In the genomic region with DNA sequence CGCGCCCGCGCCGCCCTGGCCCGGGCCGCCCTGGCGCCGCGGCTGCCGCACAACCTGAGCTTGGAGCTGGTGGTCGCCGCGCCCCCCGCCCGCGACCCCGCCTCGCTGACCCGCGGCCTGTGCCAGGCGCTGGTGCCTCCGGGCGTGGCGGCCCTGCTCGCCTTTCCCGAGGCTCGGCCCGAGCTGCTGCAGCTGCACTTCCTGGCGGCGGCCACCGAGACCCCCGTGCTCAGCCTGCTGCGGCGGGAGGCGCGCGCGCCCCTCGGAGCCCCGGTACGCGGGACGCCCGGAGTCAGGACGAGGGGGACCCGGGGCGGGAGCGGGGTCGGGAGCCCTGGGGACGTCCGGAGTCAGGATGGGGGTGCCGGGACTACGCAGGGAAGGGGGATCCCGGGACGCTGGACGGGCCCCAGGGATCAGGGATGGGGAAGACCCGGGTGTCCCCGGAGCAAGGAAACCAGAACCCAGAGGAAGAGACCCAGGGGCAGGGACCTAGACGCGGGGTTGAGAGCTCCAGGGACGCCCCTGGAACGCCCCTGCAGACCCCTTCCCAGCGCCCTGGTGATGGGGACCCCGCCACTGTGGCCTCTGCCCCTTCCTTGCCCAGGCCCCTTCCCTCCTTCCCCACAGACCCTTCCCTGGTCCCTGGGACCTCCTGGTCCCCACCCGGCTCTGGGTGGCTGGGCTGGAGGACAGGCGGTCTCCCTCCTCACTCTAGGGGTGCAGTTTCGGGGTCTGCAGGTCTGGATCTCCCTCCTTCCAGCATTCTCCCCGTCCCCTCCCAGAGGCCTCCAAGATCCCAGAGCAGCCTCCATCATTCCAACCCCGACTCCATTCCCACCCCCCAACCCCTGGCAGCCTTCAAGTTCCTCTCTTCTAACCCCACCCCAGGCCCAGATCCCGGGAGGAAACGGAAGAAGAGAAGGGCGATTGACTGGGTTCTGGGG, we compare ENCODE assay signal across 1 cellular context.
TF ChIP-seq lines count a peak whose summit lies in the region.

No MANE protein-coding gene starts in this region.

TF ChIP-seq in GM12878, 131 proteins besides CTCF, POLR2A, EP300 and RAD21:
- TF ChIP-seq SUZ12 (IDR thresholded peaks at IDR 0.05; ENCODE audit: unreplicated experiment), result peak; percentile 49
- no peak for TF ChIP-seq RELB (IDR thresholded peaks at IDR 0.05; ENCODE audit: low read depth)
